ENCODE assay signal across 1 cellular context in genomic region chr10:102133373-102134195, GRCh38.
TF ChIP-seq lines count a peak whose summit lies in the region.

No MANE protein-coding gene starts in this region.

TF ChIP-seq in HepG2, 621 proteins besides CTCF, POLR2A, EP300 and RAD21 (continues in another document):
- TF ChIP-seq THAP11 (CRISPR knock-in tag; IDR thresholded peaks at IDR 0.05) (no peak), ARID5B (CRISPR knock-in tag; IDR thresholded peaks at IDR 0.05) (no peak), ZNF639 (CRISPR knock-in tag; conservative IDR thresholded peaks at IDR 0.05) (no peak), ZNF567 (CRISPR knock-in tag; IDR thresholded peaks at IDR 0.05; ENCODE audit: borderline replicate concordance) (no peak), MXD4 (CRISPR knock-in tag; IDR thresholded peaks at IDR 0.05) (peak; percentile 98), ZNF670 (CRISPR knock-in tag; IDR thresholded peaks at IDR 0.05; ENCODE audit: borderline replicate concordance) (peak; percentile 56; the same call in 1 of the 2 replicates), SOX13 (IDR thresholded peaks at IDR 0.05) (no peak), SOX13 (CRISPR knock-in tag; conservative IDR thresholded peaks at IDR 0.05 in 1 of 2, IDR thresholded peaks at IDR 0.05 in 1 of 2) (peak in 1 of 2 experiments; percentile 16; a peak in 1 of 4 replicates), ZSCAN5A (CRISPR knock-in tag; IDR thresholded peaks at IDR 0.05; ENCODE audit: borderline replicate concordance) (no peak), MLXIP (CRISPR knock-in tag; IDR thresholded peaks at IDR 0.05; ENCODE audit: borderline replicate concordance) (peak; percentile 30; the same call in 1 of the 2 replicates), ZNF34 (CRISPR knock-in tag; IDR thresholded peaks at IDR 0.05; ENCODE audit: borderline replicate concordance) (no peak), ZNF674 (CRISPR knock-in tag; IDR thresholded peaks at IDR 0.05; ENCODE audit: low read depth) (no peak), TCF7L2 (IDR thresholded peaks at IDR 0.05; ENCODE audit: low read depth, low read length) (no peak), ZNF180 (CRISPR knock-in tag; IDR thresholded peaks at IDR 0.05; ENCODE audit: borderline replicate concordance, low read depth) (no peak), THYN1 (CRISPR knock-in tag; IDR thresholded peaks at IDR 0.05; ENCODE audit: borderline replicate concordance, low read depth) (no peak), TBX3 (IDR thresholded peaks at IDR 0.05; ENCODE audit: borderline replicate concordance) (no peak), KDM1A (CRISPR knock-in tag; IDR thresholded peaks at IDR 0.05) (no peak), ZFP36L1 (CRISPR knock-in tag; IDR thresholded peaks at IDR 0.05) (no peak), ZNF318 (CRISPR knock-in tag; IDR thresholded peaks at IDR 0.05) (no peak), ZFP41 (CRISPR knock-in tag; IDR thresholded peaks at IDR 0.05; ENCODE audit: borderline replicate concordance) (no peak), POLR2AphosphoS5 (IDR thresholded peaks at IDR 0.05; ENCODE audit: low read depth, low read length) (no peak), TCF7 (IDR thresholded peaks at IDR 0.05; ENCODE audit: low read depth) (no peak), STAT6 (CRISPR knock-in tag; IDR thresholded peaks at IDR 0.05; ENCODE audit: borderline replicate concordance) (no peak; the same call in 1 of the 2 replicates), ZBTB37 (CRISPR knock-in tag; IDR thresholded peaks at IDR 0.05) (no peak), DNMT1 (CRISPR knock-in tag; IDR thresholded peaks at IDR 0.05) (0 out of 2 replicates have a peak, but pooled peaks have one; percentile 17), GATAD1 (CRISPR knock-in tag; IDR thresholded peaks at IDR 0.05) (no peak), ZNF446 (CRISPR knock-in tag; IDR thresholded peaks at IDR 0.05) (no peak)
